ENCODE assay signal across 24 cellular contexts in genomic region chr4:82688091-82688815, GRCh38.
DNase-seq lines count a peak whose midpoint lies in the region; ATAC-seq, FAIRE-seq and TF ChIP-seq lines count a peak whose summit lies in the region.
"Had no signal": no experiment of that assay in that cellular context is flagged by ENCODE, and none has a peak within 500 bp of the region (broad histone marks: within the 10 kb centered on the region; RNA-seq: fewer than 3 reads in every experiment).

No MANE protein-coding gene starts in this region.

- H3K27me3 ChIP-seq in HUES48 (ENCODE audit: control insufficient read depth, insufficient read depth, low read length) = no peaks in the 10 kb centered on the region
- no peaks in the 10 kb centered on the region for H3K27me3 ChIP-seq in GM12878 (replicated peaks in 1 of 2; ENCODE audit: control insufficient read depth in 2 of 2, insufficient read depth in 2 of 2, low read length in 1 of 2)
- H3K27me3 ChIP-seq in right cardiac atrium (ENCODE audit: control insufficient read depth, insufficient read depth) = no peaks in the 10 kb centered on the region
- H3K27me3 ChIP-seq: BLaER1 treated with 17β-estradiol and CSF1 and Interleukin-3, amounts not matched to agents 10 nM and 100 nM; right lobe of liver; testis had no signal

- no peak for TF ChIP-seq POLR2A in GM12878 (IDR thresholded peaks at IDR 0.05; ENCODE audit: low read depth, low read length)

- SMC1A ChIA-PET in GM12878 (lab: Charles Lee; ENCODE audit: uncharacterized antibody, unreplicated experiment) = interaction anchor here (0.7 kb wide), 1 partner anchor 50 kb away, joined by 5 read pairs; no protein-coding TSS in a partner anchor

- CTCF ChIA-PET in GM12878 (lab: Yijun Ruan, JAX) = no interaction called here

- H3K27ac Mint-ChIP-seq in activated naive CD8-positive, alpha-beta T cell treated with anti-CD3 and anti-CD28 coated beads, Interleukin-2, amount 50 U/mL, for 24 hours = no peak overlapping the region
- H3K27ac Mint-ChIP-seq: nephron; stimulated activated naive B cell treated with anti-CD40 and anti-IgM and Interleukin-4, amounts not matched to agents 10 μg/mL and 1 μg/mL and 100 μg/mL, for 72 hours had no signal

- peak; percentile 53 for DNase-seq in D341Med (ENCODE audit: low spot score)
- DNase-seq in GM12878 (ENCODE audit: low read depth, low spot score) = peak; percentile 7
- peak in 2 of 3 donors; percentile 72 to 78 for DNase-seq in right cardiac atrium
- DNase-seq in GM13976 (ENCODE audit: low spot score) = no peak
- DNase-seq in activated naive CD8-positive, alpha-beta T cell treated with anti-CD3 and anti-CD28 coated beads, Interleukin-2, amount 50 U/mL, for 24 hours = no peak
- DNase-seq in GM19238 (ENCODE audit: insufficient read length, low spot score) = no peak
- DNase-seq: activated CD4-positive, alpha-beta T cell treated with anti-CD3 and anti-CD28 coated beads for 48 hours; activated naive CD4-positive, alpha-beta T cell; activated T-cell treated with anti-CD3 and anti-CD28 coated beads, Interleukin-2, amount 50 U/mL, for 48 hours; amniotic stem cell; Caco-2; dermis blood vessel endothelial cell; EL; NCI-H2081 treated with DMSO at 0.1 percent for 48 hours; right lobe of liver; stimulated activated CD4-positive, alpha-beta T cell treated with anti-CD3 and anti-CD28 coated beads, Interleukin-12 subunit alpha, Interleukin-12 subunit beta, amount 100 ng/mL, for 4 hours; stimulated activated CD4-positive, alpha-beta T cell treated with anti-CD3 and anti-CD28 coated beads, Interleukin-4, amount 100 ng/mL, for 24 hours; stimulated activated naive B cell treated with anti-CD40 and anti-IgM and Interleukin-4, amounts not matched to agents 10 μg/mL and 1 μg/mL and 100 μg/mL, for 72 hours; testis had no signal

- no peaks in the 10 kb centered on the region for H4K20me1 ChIP-seq in GM12878 (ENCODE audit: control insufficient read depth, insufficient read depth)
- H4K20me1 ChIP-seq: BLaER1 treated with 17β-estradiol and CSF1 and Interleukin-3, amounts not matched to agents 10 nM and 100 nM had no signal

- H3K9me3 ChIP-seq in HUES48 (ENCODE audit: control insufficient read depth, insufficient read depth, low read length) = no peaks in the 10 kb centered on the region
- no peaks in the 10 kb centered on the region for H3K9me3 ChIP-seq in GM12878 (replicated peaks; ENCODE audit: control insufficient read depth, insufficient read depth, low read length)
- H3K9me3 ChIP-seq in right cardiac atrium (ENCODE audit: control insufficient read depth, low read length) = no peaks in the 10 kb centered on the region
- H3K9me3 ChIP-seq: BLaER1 treated with 17β-estradiol and CSF1 and Interleukin-3, amounts not matched to agents 10 nM and 100 nM; Caco-2; right lobe of liver; testis had no signal

- no peaks in the 10 kb centered on the region for H3K9me3 Mint-ChIP-seq in activated naive CD8-positive, alpha-beta T cell treated with anti-CD3 and anti-CD28 coated beads, Interleukin-2, amount 50 U/mL, for 24 hours
- H3K9me3 Mint-ChIP-seq: nephron; stimulated activated naive B cell treated with anti-CD40 and anti-IgM and Interleukin-4, amounts not matched to agents 10 μg/mL and 1 μg/mL and 100 μg/mL, for 72 hours had no signal

- in situ Hi-C loops in GM12878 (cut with MboI) = no loop called here
- in situ Hi-C loops in GM13976 (cut with MboI; ENCODE audit: low sequenced_read_pairs, unreplicated experiment) = no loop called here

- FAIRE-seq in GM12878 (lab: Jason Lieb, UNC) = no peak
- FAIRE-seq: urothelium cell line had no signal

- H3K4me2 ChIP-seq in GM12878 (ENCODE audit: control insufficient read depth, insufficient read depth) = no peak overlapping the region
- H3K4me2 ChIP-seq: BLaER1 treated with 17β-estradiol and CSF1 and Interleukin-3, amounts not matched to agents 10 nM and 100 nM had no signal

- peaks cover 8% of the 10 kb centered on the region for H3K27me3 Mint-ChIP-seq in activated naive CD8-positive, alpha-beta T cell treated with anti-CD3 and anti-CD28 coated beads, Interleukin-2, amount 50 U/mL, for 24 hours
- H3K27me3 Mint-ChIP-seq: stimulated activated naive B cell treated with anti-CD40 and anti-IgM and Interleukin-4, amounts not matched to agents 10 μg/mL and 1 μg/mL and 100 μg/mL, for 72 hours had no signal

- RAD21 ChIA-PET in GM12878 (lab: Charles Lee; ENCODE audit: unreplicated experiment) = interaction anchor here (0.6 kb wide), 1 partner anchor 22 kb away, joined by 4 read pairs; no protein-coding TSS in a partner anchor

- TF ChIP-seq RAD21 in GM12878 (IDR thresholded peaks at IDR 0.05; ENCODE audit: insufficient read depth, low read depth, low read length) = no peak

- H3K36me3 ChIP-seq in HUES48 (ENCODE audit: control insufficient read depth, insufficient read depth, low read length) = no peaks in the 10 kb centered on the region
- H3K36me3 ChIP-seq in GM12878 (ENCODE audit: control insufficient read depth in 2 of 2, insufficient read depth in 2 of 2, low read length in 1 of 2) = no peaks in the 10 kb centered on the region
- H3K36me3 ChIP-seq: BLaER1 treated with 17β-estradiol and CSF1 and Interleukin-3, amounts not matched to agents 10 nM and 100 nM; right lobe of liver had no signal

- H2AFZ ChIP-seq in GM12878 (ENCODE audit: control insufficient read depth, low read depth, low read length) = no peak overlapping the region
- H2AFZ ChIP-seq: parathyroid adenoma had no signal

- H3K36me3 Mint-ChIP-seq in activated naive CD8-positive, alpha-beta T cell treated with anti-CD3 and anti-CD28 coated beads, Interleukin-2, amount 50 U/mL, for 24 hours (ENCODE audit: low read depth) = no peaks in the 10 kb centered on the region
- H3K36me3 Mint-ChIP-seq: stimulated activated naive B cell treated with anti-CD40 and anti-IgM and Interleukin-4, amounts not matched to agents 10 μg/mL and 1 μg/mL and 100 μg/mL, for 72 hours had no signal

- no TSS peak for BruUV-seq in GM12878 (replicated peaks; lab: Mats Ljungman, UMichigan)

- no peaks in the 10 kb centered on the region for H3K79me2 ChIP-seq in GM12878 (ENCODE audit: control insufficient read depth, insufficient read depth, low read length)
- H3K79me2 ChIP-seq: parathyroid adenoma had no signal

- no peaks in the 10 kb centered on the region for H3K4me1 ChIP-seq in HUES48 (ENCODE audit: control insufficient read depth, insufficient read depth, low read length)
- H3K4me1 ChIP-seq in GM12878 (ENCODE audit: control insufficient read depth, insufficient read depth, low read length) = no peaks in the 10 kb centered on the region
- H3K4me1 ChIP-seq in right cardiac atrium (ENCODE audit: control insufficient read depth, insufficient read depth, low read length) = no peaks in the 10 kb centered on the region
- H3K4me1 ChIP-seq: parathyroid adenoma, right lobe of liver had no signal

- WGBS in GM12878 (ENCODE audit: insufficient coverage, insufficient replicate concordance, low lambda C conversion rate, missing lambda C conversion rate) = 42% methylated on average over 6 of the region's 6 CpGs
- WGBS in right cardiac atrium = 38% methylated on average over 6 of the region's 6 CpGs

- no peak for TF ChIP-seq EP300 in GM12878 (IDR thresholded peaks at IDR 0.05; ENCODE audit: borderline replicate concordance in 1 of 2, control insufficient read depth in 1 of 2, low read depth in 2 of 2, low read length in 2 of 2)

- TF ChIP-seq CTCF in GM12878 (IDR thresholded peaks at IDR 0.05 in 2 of 3, conservative IDR thresholded peaks at IDR 0.05 in 1 of 3; ENCODE audit: control insufficient read depth in 2 of 3, extremely low read depth in 1 of 3, insufficient read depth in 1 of 3, low read depth in 3 of 3, low read length in 3 of 3) (no peak), GM13976 (IDR thresholded peaks at IDR 0.05; ENCODE audit: borderline replicate concordance, control extremely low read depth, extremely low read depth, insufficient read depth, missing control alignments) (no peak)

- H3K4me3 ChIP-seq in HUES48 (ENCODE audit: low read depth, low read length) (no peak overlapping the region), GM12878 (no peak overlapping the region), right cardiac atrium (ENCODE audit: low read length) (no peak overlapping the region)
- H3K4me3 ChIP-seq: BLaER1 treated with 17β-estradiol and CSF1 and Interleukin-3, amounts not matched to agents 10 nM and 100 nM; right lobe of liver; testis had no signal

- intact Hi-C loops in GM12878 (cut with micrococcal nuclease; ENCODE audit: unreplicated experiment) (no loop called here), right cardiac atrium (cut with DNase I) (no loop called here)

- peak; percentile 75 for ATAC-seq in GM12878
- ATAC-seq in right cardiac atrium = peak; percentile 72 to 81
- ATAC-seq in activated naive CD8-positive, alpha-beta T cell treated with anti-CD3 and anti-CD28 coated beads, Interleukin-2, amount 50 U/mL, for 24 hours = no peak
- ATAC-seq: right lobe of liver had no signal

- H3K9ac ChIP-seq in HUES48 (ENCODE audit: low read depth, low read length) (no peak overlapping the region), GM12878 (ENCODE audit: control insufficient read depth, insufficient read depth, low read length) (no peak overlapping the region)
- H3K9ac ChIP-seq: BLaER1 treated with 17β-estradiol and CSF1 and Interleukin-3, amounts not matched to agents 10 nM and 100 nM; parathyroid adenoma had no signal

- H3K4me3 Mint-ChIP-seq in activated naive CD8-positive, alpha-beta T cell treated with anti-CD3 and anti-CD28 coated beads, Interleukin-2, amount 50 U/mL, for 24 hours = no peak overlapping the region
- H3K4me3 Mint-ChIP-seq: nephron; stimulated activated naive B cell treated with anti-CD40 and anti-IgM and Interleukin-4, amounts not matched to agents 10 μg/mL and 1 μg/mL and 100 μg/mL, for 72 hours had no signal

- peak overlapping the region; percentile 50 for H3K27ac ChIP-seq in HUES48 (ENCODE audit: low read depth, low read length)
- H3K27ac ChIP-seq in GM12878 (ENCODE audit: control insufficient read depth, insufficient read depth) = no peak overlapping the region
- no peak overlapping the region for H3K27ac ChIP-seq in right cardiac atrium (ENCODE audit: low read length)
- H3K27ac ChIP-seq: BLaER1 treated with 17β-estradiol and CSF1 and Interleukin-3, amounts not matched to agents 10 nM and 100 nM; parathyroid adenoma; right lobe of liver; testis had no signal

- no peaks in the 10 kb centered on the region for H3K4me1 Mint-ChIP-seq in activated naive CD8-positive, alpha-beta T cell treated with anti-CD3 and anti-CD28 coated beads, Interleukin-2, amount 50 U/mL, for 24 hours
- H3K4me1 Mint-ChIP-seq: nephron had no signal

- POLR2A ChIA-PET in GM12878 (lab: Charles Lee) = no interaction called here

TF ChIP-seq in GM12878, 131 proteins besides CTCF, POLR2A, EP300 and RAD21 (continues in another document):
- TF ChIP-seq FOXK2 (IDR thresholded peaks at IDR 0.05) (no peak), SUPT20H (IDR thresholded peaks at IDR 0.05; ENCODE audit: borderline replicate concordance, control insufficient read depth, low read depth, low read length) (no peak)

Comparison
In these comparisons a context has a peak if more than half of its experiments do, and no peak if none do; other contexts are left out.
1. DNase-seq: peak in D341Med (single experiment), GM12878 (single experiment) and right cardiac atrium (2 of 3); none in GM13976 (single experiment), activated naive CD8-positive, alpha-beta T cell treated with anti-CD3 and anti-CD28 coated beads, Interleukin-2, amount 50 U/mL, for 24 hours (single experiment) and GM19238 (single experiment).